In the genomic region with DNA sequence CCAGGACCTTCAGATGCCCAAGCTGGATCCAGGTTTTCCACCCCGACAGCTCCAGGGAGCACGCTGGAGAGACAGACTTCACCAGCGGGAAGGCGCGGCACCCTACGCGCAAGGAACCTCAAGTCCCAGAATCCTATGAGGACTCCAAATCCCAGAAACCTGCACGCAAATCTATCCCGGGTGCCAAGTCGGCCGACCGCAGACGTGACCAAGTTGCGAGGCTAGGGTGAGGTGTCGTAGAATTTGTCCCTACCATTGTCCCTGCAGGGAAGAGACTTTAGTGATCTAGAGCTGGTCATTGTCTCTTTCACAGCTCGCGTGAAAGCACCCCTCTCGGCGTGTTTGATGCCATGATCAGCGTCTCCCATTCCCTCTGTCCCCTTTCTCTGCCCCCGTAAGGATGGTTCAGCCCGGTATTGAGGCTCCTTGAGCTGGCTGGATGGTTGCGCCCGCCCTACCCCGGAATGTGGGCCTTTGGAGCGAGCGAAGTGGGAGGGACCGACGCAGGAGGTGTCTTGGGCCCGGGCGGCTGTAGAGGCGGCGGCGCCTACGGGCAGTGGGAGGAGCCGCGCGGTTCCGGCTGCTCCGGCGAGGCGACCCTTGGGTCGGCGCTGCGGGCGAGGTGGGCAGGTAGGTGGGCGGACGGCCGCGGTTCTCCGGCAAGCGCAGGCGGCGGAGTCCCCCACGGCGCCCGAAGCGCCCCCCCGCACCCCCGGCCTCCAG, we compare ENCODE assay signal across 8 cellular contexts. TPM values are rescaled to one million over a fixed set of nuclear protein-coding genes. Genes with fewer than 3 reads are reported as not detected.
DNase-seq lines count a peak whose midpoint lies in the region; TF ChIP-seq lines count a peak whose summit lies in the region.

TSS of gene PRKCI (plus strand) at position 501 of the 723 bp plus-strand sequence. CDS start 246 bp downstream, outside the sequence.

- no peak within 1 kb of the TSS for H2BK120ac ChIP-seq in H9 (ENCODE audit: low read depth, low read length, poor library complexity, severe bottlenecking)

- peaks cover 0 to 5% of the 10 kb centered on the region in 2 experiments; a peak in 4 of 5 replicates for H3K9me3 Mint-ChIP-seq in H9
- no peaks in the 10 kb centered on the region for H3K9me3 Mint-ChIP-seq in neural crest cell

- H3K4me3 ChIP-seq in MM.1S (ENCODE audit: low read length) (peak within 1 kb of the TSS; percentile 71), SJCRH30 (peak within 1 kb of the TSS; percentile 97), foreskin fibroblast (ENCODE audit: low read depth in 1 of 2, low read length in 2 of 2) (peak within 1 kb of the TSS; percentile 88 to 90), stomach smooth muscle (ENCODE audit: low read length in 2 of 2) (peak within 1 kb of the TSS; percentile 52 to 83)

- no peak within 1 kb of the TSS for H2BK12ac ChIP-seq in H9 (ENCODE audit: insufficient read length, low read depth, low read length)

- H3K79me1 ChIP-seq in H9 (ENCODE audit: insufficient read depth, low read depth, low read length, poor library complexity, severe bottlenecking) = no peaks in the 10 kb centered on the region

- H3K4me3 Mint-ChIP-seq in H9 (peak within 1 kb of the TSS; percentile 87 to 95), neural crest cell (peak within 1 kb of the TSS; percentile 98)

- H3K23ac ChIP-seq in H9 (ENCODE audit: insufficient read length, low read depth, low read length) = no peak within 1 kb of the TSS

- H4K8ac ChIP-seq in H9 (replicated peaks; ENCODE audit: insufficient read length, low read depth, low read length) = no peak within 1 kb of the TSS

- peak within 1 kb of the TSS; percentile 14 for H3K56ac ChIP-seq in H9 (ENCODE audit: insufficient read length, low read depth, low read length)

- H3K9ac ChIP-seq in ES-I3 (ENCODE audit: low read depth, low read length) (peak within 1 kb of the TSS; percentile 99), H9 (ENCODE audit: extremely low read depth, insufficient read length, low read length) (peak within 1 kb of the TSS; percentile 96), MM.1S (ENCODE audit: low read length) (peak within 1 kb of the TSS; percentile 87), stomach smooth muscle (ENCODE audit: low read length in 2 of 2) (peak within 1 kb of the TSS; percentile 77 to 99)

- H3K9me2 ChIP-seq in MM.1S (replicated peaks; ENCODE audit: insufficient read depth, low read length) = no peaks in the 10 kb centered on the region

- H3K18ac ChIP-seq in H9 (ENCODE audit: insufficient read length, low read depth, low read length) = peak within 1 kb of the TSS; percentile 97

- no peak within 1 kb of the TSS for H2BK15ac ChIP-seq in H9 (ENCODE audit: low read depth, low read length)

- H3K27ac Mint-ChIP-seq in H9 = peak within 1 kb of the TSS; percentile 100
- H3K27ac Mint-ChIP-seq in neural crest cell (ENCODE audit: unreplicated experiment) = peak within 1 kb of the TSS; percentile 100

- no peak within 1 kb of the TSS for H4K91ac ChIP-seq in H9 (ENCODE audit: insufficient read length, low read depth, low read length)

- H4K5ac ChIP-seq in H9 (ENCODE audit: insufficient read length, low read depth, low read length) = peak within 1 kb of the TSS; percentile 16

- peaks cover 0 to 6% (median 2%) of the 10 kb centered on the region in 3 experiments; a peak in 4 of 7 replicates for H3K36me3 Mint-ChIP-seq in H9 (ENCODE audit: insufficient read depth in 1 of 3, low read depth in 3 of 3)
- H3K36me3 Mint-ChIP-seq in neural crest cell (ENCODE audit: low read depth) = peaks cover 2% of the 10 kb centered on the region

- no peak within 1 kb of the TSS for H3K4ac ChIP-seq in H9 (ENCODE audit: low read depth, low read length)

- peaks cover 26 to 32% of the 10 kb centered on the region in 2 experiments for H3K4me1 Mint-ChIP-seq in H9
- H3K4me1 Mint-ChIP-seq in neural crest cell = peaks cover 28% of the 10 kb centered on the region

- H2AFZ ChIP-seq in H9 (ENCODE audit: low read length) (peak within 1 kb of the TSS; percentile 24), MM.1S (ENCODE audit: low read length) (peak within 1 kb of the TSS; percentile 87)

- H2AK5ac ChIP-seq in H9 (ENCODE audit: insufficient read length, low read length) = no peak within 1 kb of the TSS

- 0 out of 2 replicates have a peak, but pooled peaks cover 11% of the 10 kb centered on the region for H3K4me1 ChIP-seq in ES-I3 (ENCODE audit: insufficient read depth, low read length)
- peaks cover under 1% of the 10 kb centered on the region; the same call in 1 of the 2 replicates for H3K4me1 ChIP-seq in H9 (ENCODE audit: insufficient read depth, low read length)
- H3K4me1 ChIP-seq in MM.1S (ENCODE audit: low read length) = peaks cover 4% of the 10 kb centered on the region; the same call in 1 of the 2 replicates
- H3K4me1 ChIP-seq in SJCRH30 = no peaks in the 10 kb centered on the region
- H3K4me1 ChIP-seq in stomach smooth muscle (ENCODE audit: control insufficient read depth, insufficient read depth, low read length) = peaks cover 6% of the 10 kb centered on the region

- H3K27me3 Mint-ChIP-seq in H9 (ENCODE audit: low read depth) = no peaks in the 10 kb centered on the region
- no peaks in the 10 kb centered on the region for H3K27me3 Mint-ChIP-seq in neural crest cell (ENCODE audit: low read depth)

- H3K36me3 ChIP-seq in ES-I3 (ENCODE audit: insufficient read depth, low read length) = no peaks in the 10 kb centered on the region
- H3K36me3 ChIP-seq in MM.1S (replicated peaks; ENCODE audit: insufficient read depth, low read length) = no peaks in the 10 kb centered on the region
- no peaks in the 10 kb centered on the region for H3K36me3 ChIP-seq in SJCRH30
- H3K36me3 ChIP-seq in stomach smooth muscle (ENCODE audit: control insufficient read depth in 2 of 2, insufficient read depth in 2 of 2, low read length in 2 of 2) = no peaks in the 10 kb centered on the region

- peaks cover 6% of the 10 kb centered on the region for H3K23me2 ChIP-seq in H9 (ENCODE audit: insufficient read length, low read depth, low read length, poor library complexity, severe bottlenecking)

- peak within 1 kb of the TSS; percentile 67 for H2BK5ac ChIP-seq in H9 (ENCODE audit: insufficient read length, low read length)

- H3K79me2 ChIP-seq in H9 (ENCODE audit: insufficient read depth, low read length) (peaks cover 17% of the 10 kb centered on the region; the same call in 1 of the 2 replicates), MM.1S (ENCODE audit: low read length) (peaks cover 36% of the 10 kb centered on the region)

- no peak within 1 kb of the TSS for H2BK20ac ChIP-seq in H9 (ENCODE audit: low read depth, low read length, poor library complexity, severe bottlenecking)

- TF ChIP-seq CTCF in H9 (conservative IDR thresholded peaks at IDR 0.05) (no peak), MM.1S (IDR thresholded peaks at IDR 0.05; ENCODE audit: low read length) (no peak), foreskin fibroblast (IDR thresholded peaks at IDR 0.05; ENCODE audit: low read depth, low read length) (no peak), neural crest cell (conservative IDR thresholded peaks at IDR 0.05) (no peak)

- H3K9me3 ChIP-seq in ES-I3 (ENCODE audit: control insufficient read depth, insufficient read depth, low read length) = no peaks in the 10 kb centered on the region
- no peaks in the 10 kb centered on the region for H3K9me3 ChIP-seq in H9 (ENCODE audit: control insufficient read depth, low read depth, low read length)
- no peaks in the 10 kb centered on the region for H3K9me3 ChIP-seq in MM.1S (replicated peaks; ENCODE audit: insufficient read depth, low read length)
- H3K9me3 ChIP-seq in SJCRH30 (replicated peaks) = no peaks in the 10 kb centered on the region
- no peaks in the 10 kb centered on the region for H3K9me3 ChIP-seq in stomach smooth muscle (ENCODE audit: control insufficient read depth in 2 of 2, low read length in 2 of 2)

- H4K20me1 ChIP-seq in H9 (ENCODE audit: control insufficient read depth, insufficient read depth, insufficient read length) (no peaks in the 10 kb centered on the region), MM.1S (ENCODE audit: insufficient read depth, low read length) (no peaks in the 10 kb centered on the region)

- H3F3A ChIP-seq in MM.1S (ENCODE audit: insufficient read depth, low read length) = peaks cover 6% of the 10 kb centered on the region

- H3K27ac ChIP-seq in H9 (ENCODE audit: insufficient read length, low read depth, low read length) (peak within 1 kb of the TSS; percentile 77), MM.1S (ENCODE audit: low read length) (peak within 1 kb of the TSS; percentile 61; the same call in 1 of the 2 replicates), SJCRH30 (peak within 1 kb of the TSS; percentile 99), stomach smooth muscle (ENCODE audit: low read length) (peak within 1 kb of the TSS; percentile 91)

- peak; percentile 97 for DNase-seq in H9
- DNase-seq in MM.1S = peak; percentile 99
- peak; percentile 94 to 96 for DNase-seq in SJCRH30
- DNase-seq in activated gamma-delta T cell treated with anti-CD3 and anti-CD28 coated beads, Interleukin-2, amount 50 U/mL, for 16 hours (ENCODE audit: low read depth) = peak; percentile 72
- peak; percentile 95 to 98 for DNase-seq in foreskin fibroblast
- DNase-seq in neural crest cell (ENCODE audit: low read depth, low spot score) = peak; percentile 86

- no CpG with 5 or more reads among the region's 60 CpGs for WGBS in H9 (ENCODE audit: extremely low coverage, insufficient read length, low lambda C conversion rate)

- peak within 1 kb of the TSS; percentile 94 for H3K14ac ChIP-seq in H9 (ENCODE audit: insufficient read depth, low read length)

- H3K4me2 ChIP-seq in H9 (ENCODE audit: insufficient read depth, insufficient read length, low read length) (peak within 1 kb of the TSS; percentile 99), MM.1S (ENCODE audit: low read depth, low read length) (peak within 1 kb of the TSS; percentile 81)

- H3T11ph ChIP-seq in H9 (ENCODE audit: low read length) = peak within 1 kb of the TSS; percentile 10

- H3K27me3 ChIP-seq in H9 (ENCODE audit: insufficient read depth, low read length) (no peaks in the 10 kb centered on the region), MM.1S (replicated peaks; ENCODE audit: insufficient read depth, low read length) (no peaks in the 10 kb centered on the region), SJCRH30 (no peaks in the 10 kb centered on the region), stomach smooth muscle (ENCODE audit: control insufficient read depth in 1 of 2, insufficient read depth in 2 of 2, low read length in 2 of 2) (no peaks in the 10 kb centered on the region)

RNA-seq across cellular contexts. Expression of gene PRKCI, which starts in this region (rescaled TPM):
- total RNA-seq in H9 (2021) (57.7 and 71.1 TPM in 2 replicates), neural crest cell (33.4 and 40.9 TPM in 2 replicates)
- 37.1 and 45.1 TPM in 2 replicates for total RNA-seq in SJCRH30 (2014; rRNA removed; shearing (Covaris generic))

Comparison
In these comparisons a context has a peak if more than half of its experiments do, and no peak if none do; other contexts are left out.
1. Peak in every context shown above with its lines: DNase-seq, H3K4me3 ChIP-seq and H3K27ac ChIP-seq.